Comparison of ENCODE assay signal across 25 cellular contexts in the genomic region with DNA sequence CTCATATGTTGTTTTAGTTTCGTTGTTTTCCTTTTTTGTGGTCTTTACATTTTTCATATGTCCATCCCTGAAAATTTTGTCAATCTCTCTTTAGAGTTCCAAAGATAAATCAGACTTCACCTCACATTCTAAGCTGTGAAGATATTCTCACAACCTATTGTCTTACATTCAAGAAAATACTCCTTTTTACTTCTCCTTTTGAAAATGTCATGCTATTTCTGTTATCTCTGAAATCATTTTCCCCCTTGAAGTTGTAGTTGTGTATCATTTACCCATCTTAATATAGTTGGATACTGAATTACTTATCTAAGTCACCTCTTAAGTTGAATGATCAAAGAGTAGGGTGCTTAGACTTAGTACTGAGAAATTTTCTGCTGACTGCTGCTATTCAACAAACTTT.
A peak's percentile ranks its signal among the peaks of the same experiment; 100 is the strongest.
DNase-seq lines count a peak whose midpoint lies in the region; ATAC-seq and TF ChIP-seq lines count a peak whose summit lies in the region.
"Had no signal": no experiment of that assay in that cellular context is flagged by ENCODE, and none has a peak within 500 bp of the region (broad histone marks: within the 10 kb centered on the region; RNA-seq: fewer than 3 reads in every experiment).

No MANE protein-coding gene starts in this region.

- POLR2A ChIA-PET in activated CD4-positive, alpha-beta T cell treated with anti-CD3 and anti-CD28 coated beads, Interleukin-2, amount 10 ng/mL, durations not matched to agents 7 days and 5 days (lab: Charles Lee) = no interaction called here

- H3K9me3 Mint-ChIP-seq in activated CD4-positive, alpha-beta T cell treated with anti-CD3 and anti-CD28 coated beads, Interleukin-2, amount 10 ng/mL, durations not matched to agents 24 days and 14 days = no peaks in the 10 kb centered on the region
- H3K9me3 Mint-ChIP-seq in activated CD4-positive, alpha-beta T cell treated with anti-CD3 and anti-CD28 coated beads, Interleukin-2, amount 10 ng/mL, durations not matched to agents 7 days and 5 days = no peaks in the 10 kb centered on the region
- H3K9me3 Mint-ChIP-seq in central memory CD8-positive, alpha-beta T cell = no peaks in the 10 kb centered on the region
- H3K9me3 Mint-ChIP-seq in natural killer cell = no peaks in the 10 kb centered on the region
- no peaks in the 10 kb centered on the region for H3K9me3 Mint-ChIP-seq in activated T-helper 1 cell treated with anti-CD3 and anti-CD28 coated beads, Interleukin-12 subunit alpha, Interleukin-12 subunit beta, Interleukin-2, Interleukin-4 antibody, amounts not matched to agents 30 ng/mL and 10 ng/mL and 1 ng/mL, durations not matched to agents 14 hours and 24 hours and 36 hours
- H3K9me3 Mint-ChIP-seq: activated B cell treated with CpG ODN at 0.5 μM for 24 hours; activated CD4-positive, alpha-beta memory T cell treated with anti-CD3 and anti-CD28 coated beads, Interleukin-2, amount 10 ng/mL, durations not matched to agents 7 days and 5 days; CD4-positive, alpha-beta T cell; effector memory CD8-positive, alpha-beta T cell had no signal

- ATAC-seq in GM19372 (IDR thresholded peaks at IDR 0.05; ENCODE audit: low read depth, unreplicated experiment) = peak; percentile 50
- ATAC-seq in HG02884 (IDR thresholded peaks at IDR 0.05; ENCODE audit: unreplicated experiment) = peak; percentile 42
- no peak for ATAC-seq in central memory CD8-positive, alpha-beta T cell (replicated peaks; ENCODE audit: extremely low read depth, poor library complexity, severe bottlenecking)
- no peak for ATAC-seq in natural killer cell
- ATAC-seq: effector memory CD8-positive, alpha-beta T cell; foreskin keratinocyte; left colon had no signal

- H3K27ac Mint-ChIP-seq in activated CD4-positive, alpha-beta T cell treated with anti-CD3 and anti-CD28 coated beads, Interleukin-2, amount 10 ng/mL, durations not matched to agents 24 days and 14 days = peak overlapping the region; percentile 3
- no peak overlapping the region for H3K27ac Mint-ChIP-seq in activated CD4-positive, alpha-beta T cell treated with anti-CD3 and anti-CD28 coated beads, Interleukin-2, amount 10 ng/mL, durations not matched to agents 7 days and 5 days
- peak overlapping the region; percentile 33 for H3K27ac Mint-ChIP-seq in central memory CD8-positive, alpha-beta T cell (ENCODE audit: low read depth)
- H3K27ac Mint-ChIP-seq in natural killer cell = peak overlapping the region in 1 of 2 donors; percentile 56
- H3K27ac Mint-ChIP-seq in activated T-helper 1 cell treated with anti-CD3 and anti-CD28 coated beads, Interleukin-12 subunit alpha, Interleukin-12 subunit beta, Interleukin-2, Interleukin-4 antibody, amounts not matched to agents 30 ng/mL and 10 ng/mL and 1 ng/mL, durations not matched to agents 14 hours and 24 hours and 36 hours = no peak overlapping the region
- H3K27ac Mint-ChIP-seq: activated B cell treated with CpG ODN at 0.5 μM for 24 hours; effector memory CD8-positive, alpha-beta T cell had no signal

- no peak for TF ChIP-seq CTCF in natural killer cell (IDR thresholded peaks at IDR 0.05)

- no peaks in the 10 kb centered on the region for H3K27me3 Mint-ChIP-seq in activated CD4-positive, alpha-beta T cell treated with anti-CD3 and anti-CD28 coated beads, Interleukin-2, amount 10 ng/mL, durations not matched to agents 24 days and 14 days
- H3K27me3 Mint-ChIP-seq in activated CD4-positive, alpha-beta T cell treated with anti-CD3 and anti-CD28 coated beads, Interleukin-2, amount 10 ng/mL, durations not matched to agents 7 days and 5 days = no peaks in the 10 kb centered on the region
- H3K27me3 Mint-ChIP-seq in central memory CD8-positive, alpha-beta T cell = no peaks in the 10 kb centered on the region
- no peaks in the 10 kb centered on the region for H3K27me3 Mint-ChIP-seq in natural killer cell (ENCODE audit: low read depth in 2 of 2)
- no peaks in the 10 kb centered on the region for H3K27me3 Mint-ChIP-seq in activated T-helper 1 cell treated with anti-CD3 and anti-CD28 coated beads, Interleukin-12 subunit alpha, Interleukin-12 subunit beta, Interleukin-2, Interleukin-4 antibody, amounts not matched to agents 30 ng/mL and 10 ng/mL and 1 ng/mL, durations not matched to agents 14 hours and 24 hours and 36 hours (ENCODE audit: insufficient read depth)
- H3K27me3 Mint-ChIP-seq: activated B cell treated with CpG ODN at 0.5 μM for 24 hours; activated CD4-positive, alpha-beta memory T cell treated with anti-CD3 and anti-CD28 coated beads, Interleukin-2, amount 10 ng/mL, durations not matched to agents 7 days and 5 days; CD4-positive, alpha-beta T cell; effector memory CD8-positive, alpha-beta T cell had no signal

- intact Hi-C loops in activated CD4-positive, alpha-beta T cell treated with anti-CD3 and anti-CD28 coated beads, Interleukin-2, amount 10 ng/mL, durations not matched to agents 24 days and 14 days (cut with micrococcal nuclease) = no loop called here
- intact Hi-C loops in natural killer cell (cut with micrococcal nuclease) = no loop called here
- intact Hi-C loops in activated T-helper 1 cell treated with anti-CD3 and anti-CD28 coated beads, Interleukin-12 subunit alpha, Interleukin-12 subunit beta, Interleukin-2, Interleukin-4 antibody, amounts not matched to agents 30 ng/mL and 10 ng/mL and 1 ng/mL, durations not matched to agents 14 hours and 24 hours and 36 hours (cut with micrococcal nuclease) = loop anchor here (5.0 to 10.0 kb wide), 2 partner anchors 191 to 481 kb away; no protein-coding TSS in a partner anchor

- CTCF ChIA-PET in activated CD4-positive, alpha-beta T cell treated with anti-CD3 and anti-CD28 coated beads, Interleukin-2, amount 10 ng/mL, durations not matched to agents 7 days and 5 days (lab: Charles Lee) = no interaction called here

- peaks cover 12% of the 10 kb centered on the region for H3K4me1 Mint-ChIP-seq in activated CD4-positive, alpha-beta T cell treated with anti-CD3 and anti-CD28 coated beads, Interleukin-2, amount 10 ng/mL, durations not matched to agents 24 days and 14 days
- peaks cover 19% of the 10 kb centered on the region for H3K4me1 Mint-ChIP-seq in activated CD4-positive, alpha-beta T cell treated with anti-CD3 and anti-CD28 coated beads, Interleukin-2, amount 10 ng/mL, durations not matched to agents 7 days and 5 days
- H3K4me1 Mint-ChIP-seq in central memory CD8-positive, alpha-beta T cell = peaks cover 9% of the 10 kb centered on the region
- peaks cover 10 to 23% of the 10 kb centered on the region in 2 donors for H3K4me1 Mint-ChIP-seq in natural killer cell
- H3K4me1 Mint-ChIP-seq in activated T-helper 1 cell treated with anti-CD3 and anti-CD28 coated beads, Interleukin-12 subunit alpha, Interleukin-12 subunit beta, Interleukin-2, Interleukin-4 antibody, amounts not matched to agents 30 ng/mL and 10 ng/mL and 1 ng/mL, durations not matched to agents 14 hours and 24 hours and 36 hours (ENCODE audit: low read depth) = peaks cover 8% of the 10 kb centered on the region
- H3K4me1 Mint-ChIP-seq: activated B cell treated with CpG ODN at 0.5 μM for 24 hours had no signal

- H3K36me3 Mint-ChIP-seq in activated CD4-positive, alpha-beta T cell treated with anti-CD3 and anti-CD28 coated beads, Interleukin-2, amount 10 ng/mL, durations not matched to agents 24 days and 14 days (ENCODE audit: low read depth) = peaks cover 20% of the 10 kb centered on the region
- H3K36me3 Mint-ChIP-seq in activated CD4-positive, alpha-beta T cell treated with anti-CD3 and anti-CD28 coated beads, Interleukin-2, amount 10 ng/mL, durations not matched to agents 7 days and 5 days (ENCODE audit: low read depth) = peaks cover 22% of the 10 kb centered on the region
- H3K36me3 Mint-ChIP-seq in central memory CD8-positive, alpha-beta T cell (ENCODE audit: insufficient read depth) = peaks cover 37% of the 10 kb centered on the region
- peaks cover 13% of the 10 kb centered on the region for H3K36me3 Mint-ChIP-seq in natural killer cell
- H3K36me3 Mint-ChIP-seq in activated T-helper 1 cell treated with anti-CD3 and anti-CD28 coated beads, Interleukin-12 subunit alpha, Interleukin-12 subunit beta, Interleukin-2, Interleukin-4 antibody, amounts not matched to agents 30 ng/mL and 10 ng/mL and 1 ng/mL, durations not matched to agents 14 hours and 24 hours and 36 hours (ENCODE audit: low read depth) = peaks cover 22% of the 10 kb centered on the region

- H3K4me3 Mint-ChIP-seq in activated CD4-positive, alpha-beta T cell treated with anti-CD3 and anti-CD28 coated beads, Interleukin-2, amount 10 ng/mL, durations not matched to agents 24 days and 14 days = no peak overlapping the region
- H3K4me3 Mint-ChIP-seq in activated CD4-positive, alpha-beta T cell treated with anti-CD3 and anti-CD28 coated beads, Interleukin-2, amount 10 ng/mL, durations not matched to agents 7 days and 5 days = no peak overlapping the region
- no peak overlapping the region for H3K4me3 Mint-ChIP-seq in central memory CD8-positive, alpha-beta T cell
- H3K4me3 Mint-ChIP-seq in natural killer cell = no peak overlapping the region
- no peak overlapping the region for H3K4me3 Mint-ChIP-seq in activated T-helper 1 cell treated with anti-CD3 and anti-CD28 coated beads, Interleukin-12 subunit alpha, Interleukin-12 subunit beta, Interleukin-2, Interleukin-4 antibody, amounts not matched to agents 30 ng/mL and 10 ng/mL and 1 ng/mL, durations not matched to agents 14 hours and 24 hours and 36 hours
- H3K4me3 Mint-ChIP-seq: activated B cell treated with CpG ODN at 0.5 μM for 24 hours; activated CD4-positive, alpha-beta memory T cell treated with anti-CD3 and anti-CD28 coated beads, Interleukin-2, amount 10 ng/mL, durations not matched to agents 7 days and 5 days; CD4-positive, alpha-beta T cell; effector memory CD8-positive, alpha-beta T cell had no signal

- DNase-seq in activated CD4-positive, alpha-beta T cell treated with anti-CD3 and anti-CD28 coated beads, Interleukin-2, amount 10 ng/mL, durations not matched to agents 24 days and 14 days = no peak
- DNase-seq in activated CD4-positive, alpha-beta T cell treated with anti-CD3 and anti-CD28 coated beads, Interleukin-2, amount 10 ng/mL, durations not matched to agents 7 days and 5 days = no peak
- no peak for DNase-seq in central memory CD8-positive, alpha-beta T cell (ENCODE audit: low spot score in 2 of 2)
- DNase-seq in natural killer cell = no peak
- DNase-seq in SKM-1 treated with dmso at 0.1 percent for 144 hours (lab: John Stamatoyannopoulos, UW; ENCODE audit: unreplicated experiment) = no peak
- DNase-seq in activated T-helper 1 cell treated with anti-CD3 and anti-CD28 coated beads, Interleukin-12 subunit alpha, Interleukin-12 subunit beta, Interleukin-2, Interleukin-4 antibody, amounts not matched to agents 30 ng/mL and 10 ng/mL and 1 ng/mL, durations not matched to agents 14 hours and 24 hours and 36 hours (ENCODE audit: low spot score) = no peak
- DNase-seq: 8988T; activated B cell treated with CpG ODN at 0.5 μM for 24 hours; activated CD4-positive, alpha-beta memory T cell treated with anti-CD3 and anti-CD28 coated beads, Interleukin-2, amount 10 ng/mL, durations not matched to agents 7 days and 5 days; activated naive CD4-positive, alpha-beta T cell; activated T-cell treated with anti-CD3 and anti-CD28 coated beads, Interleukin-2, amount 50 U/mL, for 1 hour; anterior cingulate cortex; CD4-positive, alpha-beta T cell; effector memory CD8-positive, alpha-beta T cell; foreskin keratinocyte; GOT3; left colon; mesenchymal stem cell; NCI-H510A; nucleus accumbens; PC-9; SHP77; SW 1271 had no signal

Comparison
In these comparisons a context has a peak if more than half of its experiments do, and no peak if none do; other contexts are left out.
1. H3K27ac Mint-ChIP-seq: peak in activated CD4-positive, alpha-beta T cell treated with anti-CD3 and anti-CD28 coated beads, Interleukin-2, amount 10 ng/mL, durations not matched to agents 24 days and 14 days (single experiment) and central memory CD8-positive, alpha-beta T cell (single experiment); none in activated CD4-positive, alpha-beta T cell treated with anti-CD3 and anti-CD28 coated beads, Interleukin-2, amount 10 ng/mL, durations not matched to agents 7 days and 5 days (single experiment) and activated T-helper 1 cell treated with anti-CD3 and anti-CD28 coated beads, Interleukin-12 subunit alpha, Interleukin-12 subunit beta, Interleukin-2, Interleukin-4 antibody, amounts not matched to agents 30 ng/mL and 10 ng/mL and 1 ng/mL, durations not matched to agents 14 hours and 24 hours and 36 hours (single experiment).
2. ATAC-seq: peak in GM19372 (single experiment) and HG02884 (single experiment); none in central memory CD8-positive, alpha-beta T cell (single experiment) and natural killer cell (0 of 3).